9 cellular contexts compared by ENCODE assay signal in the genomic region with DNA sequence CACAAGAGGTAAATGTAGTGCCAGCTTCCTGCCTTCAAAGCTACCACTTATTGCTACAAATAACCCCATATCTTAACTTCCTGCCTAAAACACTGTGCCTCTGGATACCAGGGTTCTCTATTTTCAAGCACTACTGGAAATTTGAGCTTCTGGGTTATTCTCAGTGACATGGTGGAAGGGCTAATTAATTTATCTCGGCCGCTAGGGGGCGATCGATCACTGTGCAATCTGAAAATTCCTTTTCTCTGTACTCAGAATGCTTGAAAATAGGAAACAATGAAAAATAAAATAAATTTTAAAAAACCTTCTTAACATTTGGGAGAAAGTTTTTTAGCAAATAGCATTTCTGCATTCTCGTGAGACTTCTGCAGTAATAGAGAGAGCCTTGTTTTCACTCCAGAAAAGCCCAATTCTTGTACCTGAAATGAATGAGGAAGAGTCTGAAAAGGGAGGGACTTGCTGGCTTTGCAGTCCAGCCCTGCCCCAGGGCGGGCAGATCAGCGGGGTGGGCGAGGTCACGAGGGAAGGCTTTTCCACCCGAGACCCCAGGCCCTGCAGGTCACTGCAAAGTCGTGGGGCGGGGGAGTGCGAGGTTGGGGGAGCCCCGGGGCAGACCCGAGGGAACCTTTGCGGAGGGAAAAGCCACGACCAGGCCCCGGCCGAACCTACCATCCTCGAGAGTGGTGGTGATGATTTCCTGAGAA.
A peak's percentile ranks its signal among the peaks of the same experiment; 100 is the strongest.
DNase-seq lines count a peak whose midpoint lies in the region; ATAC-seq and TF ChIP-seq lines count a peak whose summit lies in the region.
"Had no signal": no experiment of that assay in that cellular context is flagged by ENCODE, and none has a peak within 500 bp of the region (broad histone marks: within the 10 kb centered on the region; RNA-seq: fewer than 3 reads in every experiment).

No MANE protein-coding gene starts in this region.

- H3K4me3 Mint-ChIP-seq in activated CD4-positive, alpha-beta T cell treated with anti-CD3 and anti-CD28 coated beads for 36 hours: no peak overlapping the region
- H3K4me3 Mint-ChIP-seq in neural progenitor cell: no peak overlapping the region

- DNase-seq in activated T-cell treated with anti-CD3 and anti-CD28 coated beads for 24 hours (ENCODE audit: low read depth) (peak; percentile 11), NCI-H1436 (lab: John Stamatoyannopoulos, UW) (peak; percentile 62), erythroblast (lab: John Stamatoyannopoulos, UW) (peak; percentile 35 to 69), neural progenitor cell (ENCODE audit: low spot score) (peak; percentile 77), aorta (peak; percentile 54 to 82)
- DNase-seq in activated T-cell treated with anti-CD3 and anti-CD28 coated beads, Interleukin-2, amount 50 U/mL, for 1 hour: no peak
- DNase-seq in activated CD4-positive, alpha-beta T cell treated with anti-CD3 and anti-CD28 coated beads for 36 hours: peak; percentile 76

- peak; percentile 94 for TF ChIP-seq CTCF in neural progenitor cell (IDR thresholded peaks at IDR 0.05)

- H3K27ac ChIP-seq in neural progenitor cell (no peak overlapping the region), aorta (ENCODE audit: low read depth in 1 of 2, low read length in 2 of 2) (no peak overlapping the region)
- H3K27ac ChIP-seq: epithelial cell of prostate had no signal

- no peaks in the 10 kb centered on the region for H3K79me2 ChIP-seq in neural progenitor cell (ENCODE audit: low read depth)

- no peak overlapping the region for H3K4me3 ChIP-seq in neural progenitor cell
- no peak overlapping the region for H3K4me3 ChIP-seq in aorta (ENCODE audit: low read length in 2 of 2)

- H3K9me3 ChIP-seq in neural progenitor cell (ENCODE audit: low read depth) (no peaks in the 10 kb centered on the region), aorta (ENCODE audit: control insufficient read depth, low read length) (no peaks in the 10 kb centered on the region)

- no peaks in the 10 kb centered on the region for H3K36me3 Mint-ChIP-seq in activated CD4-positive, alpha-beta T cell treated with anti-CD3 and anti-CD28 coated beads for 36 hours (ENCODE audit: low read depth)
- H3K36me3 Mint-ChIP-seq in neural progenitor cell: no peaks in the 10 kb centered on the region

- H3K9ac ChIP-seq in neural progenitor cell: no peak overlapping the region

- CTCF ChIA-PET in activated CD4-positive, alpha-beta T cell treated with anti-CD3 and anti-CD28 coated beads for 36 hours (lab: Charles Lee): interaction anchor here (0.6 to 1.3 kb wide), 10 partner anchors 10 to 985 kb away, joined by 3 to 9 read pairs (median 3); no protein-coding TSS in a partner anchor

- peaks cover 20% of the 10 kb centered on the region for H3K4me1 ChIP-seq in neural progenitor cell
- H3K4me1 ChIP-seq in aorta (ENCODE audit: control insufficient read depth in 1 of 2, insufficient read depth in 2 of 2, low read length in 2 of 2): no peaks in the 10 kb centered on the region

- POLR2A ChIA-PET in activated CD4-positive, alpha-beta T cell treated with anti-CD3 and anti-CD28 coated beads for 36 hours (lab: Charles Lee): no interaction called here

- no peak overlapping the region for H3K27ac Mint-ChIP-seq in activated CD4-positive, alpha-beta T cell treated with anti-CD3 and anti-CD28 coated beads for 36 hours
- H3K27ac Mint-ChIP-seq in neural progenitor cell: no peak overlapping the region

- H3F3A ChIP-seq in neural progenitor cell (ENCODE audit: low read depth): no peaks in the 10 kb centered on the region

- no peaks in the 10 kb centered on the region for H3K9me3 Mint-ChIP-seq in activated CD4-positive, alpha-beta T cell treated with anti-CD3 and anti-CD28 coated beads for 36 hours (ENCODE audit: low read depth)
- no peaks in the 10 kb centered on the region for H3K9me3 Mint-ChIP-seq in neural progenitor cell

- H3K27me3 Mint-ChIP-seq in activated CD4-positive, alpha-beta T cell treated with anti-CD3 and anti-CD28 coated beads for 36 hours: no peaks in the 10 kb centered on the region
- no peaks in the 10 kb centered on the region for H3K27me3 Mint-ChIP-seq in neural progenitor cell (ENCODE audit: insufficient read depth, low read depth)

- H3K4me2 ChIP-seq in neural progenitor cell: no peak overlapping the region

- H4K20me1 ChIP-seq in neural progenitor cell (ENCODE audit: low read depth): no peaks in the 10 kb centered on the region

- peak overlapping the region; percentile 58 for H2AFZ ChIP-seq in neural progenitor cell (replicated peaks)

- intact Hi-C loops in activated CD4-positive, alpha-beta T cell treated with anti-CD3 and anti-CD28 coated beads for 36 hours (cut with DNase I, micrococcal nuclease): loop anchor here (1.0 to 5.0 kb wide), 4 partner anchors 242 to 925 kb away; no protein-coding TSS in a partner anchor
- intact Hi-C loops in aorta (cut with DNase I): loop anchor here (5.0 kb wide), 2 partner anchors 243 to 923 kb away; no protein-coding TSS in a partner anchor

- no peak for ATAC-seq in activated CD4-positive, alpha-beta T cell treated with anti-CD3 and anti-CD28 coated beads for 36 hours
- ATAC-seq in aorta (ENCODE audit: low FRiP score): no peak
- no peak for ATAC-seq in HG02840 (IDR thresholded peaks at IDR 0.05; ENCODE audit: low FRiP score, unreplicated experiment)

- TF ChIP-seq POLR2A in erythroblast (IDR thresholded peaks at IDR 0.05; ENCODE audit: low read length): no peak

- H3K4me1 Mint-ChIP-seq in activated CD4-positive, alpha-beta T cell treated with anti-CD3 and anti-CD28 coated beads for 36 hours: no peaks in the 10 kb centered on the region
- H3K4me1 Mint-ChIP-seq in neural progenitor cell: peaks cover 2% of the 10 kb centered on the region

- WGBS in aorta, 2 donors: 40 to 42% methylated on average over 20 of the region's 20 CpGs

- H3K36me3 ChIP-seq in neural progenitor cell: no peaks in the 10 kb centered on the region
- no peaks in the 10 kb centered on the region for H3K36me3 ChIP-seq in aorta (ENCODE audit: control insufficient read depth in 1 of 2, insufficient read depth in 2 of 2, low read length in 1 of 2)

- H3K27me3 ChIP-seq in neural progenitor cell: no peaks in the 10 kb centered on the region
- H3K27me3 ChIP-seq in aorta (ENCODE audit: control insufficient read depth in 1 of 2, insufficient read depth in 2 of 2, low read length in 1 of 2): no peaks in the 10 kb centered on the region
